ENCODE assay signal across 1 cellular context in genomic region chr1:77218477-77219165, GRCh38.
TF ChIP-seq lines count a peak whose summit lies in the region.

No MANE protein-coding gene starts in this region.

TF ChIP-seq in H1, 55 proteins besides CTCF, POLR2A, EP300 and RAD21 (continued from another document):
- TF ChIP-seq KDM1A (IDR thresholded peaks at IDR 0.05; ENCODE audit: borderline replicate concordance, low read length) (no peak), NRF1 (IDR thresholded peaks at IDR 0.05; ENCODE audit: low read depth, low read length) (no peak), SAP30 (IDR thresholded peaks at IDR 0.05; ENCODE audit: insufficient read depth, insufficient replicate concordance, low read length) (no peak), KDM5A (IDR thresholded peaks at IDR 0.05; ENCODE audit: low read length) (no peak)
- TF ChIP-seq, protein P1, sequence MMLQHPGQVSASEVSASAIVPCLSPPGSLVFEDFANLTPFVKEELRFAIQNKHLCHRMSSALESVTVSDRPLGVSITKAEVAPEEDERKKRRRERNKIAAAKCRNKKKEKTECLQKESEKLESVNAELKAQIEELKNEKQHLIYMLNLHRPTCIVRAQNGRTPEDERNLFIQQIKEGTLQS (IDR thresholded peaks at IDR 0.05; ENCODE audit: insufficient read depth, low read depth, low read length) = no peak
